1 cellular context compared by ENCODE assay signal in the genomic region with DNA sequence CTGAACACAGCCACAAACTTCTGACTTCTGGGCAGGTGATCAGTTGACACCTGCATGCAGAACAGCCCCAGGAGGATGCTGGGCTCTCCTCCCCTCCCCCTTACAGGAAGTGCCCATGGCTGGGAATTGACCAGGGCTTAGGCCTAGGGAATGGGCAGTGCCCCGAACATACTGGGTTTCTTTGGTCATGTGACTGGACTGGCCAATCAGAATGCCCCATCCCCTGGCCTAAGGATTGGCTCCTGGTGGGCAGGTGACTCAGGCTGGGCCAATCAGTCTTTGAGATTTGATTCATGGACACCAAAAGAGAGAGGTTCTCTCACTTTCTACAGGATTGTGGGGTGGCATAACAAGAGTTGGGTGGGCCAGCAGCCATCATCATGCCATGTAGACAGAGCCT.
TF ChIP-seq lines count a peak whose summit lies in the region.

No MANE protein-coding gene starts in this region.

TF ChIP-seq in SK-N-SH, 30 proteins besides CTCF, POLR2A, EP300 and RAD21 (continued from another document):
- TF ChIP-seq, protein P1, sequence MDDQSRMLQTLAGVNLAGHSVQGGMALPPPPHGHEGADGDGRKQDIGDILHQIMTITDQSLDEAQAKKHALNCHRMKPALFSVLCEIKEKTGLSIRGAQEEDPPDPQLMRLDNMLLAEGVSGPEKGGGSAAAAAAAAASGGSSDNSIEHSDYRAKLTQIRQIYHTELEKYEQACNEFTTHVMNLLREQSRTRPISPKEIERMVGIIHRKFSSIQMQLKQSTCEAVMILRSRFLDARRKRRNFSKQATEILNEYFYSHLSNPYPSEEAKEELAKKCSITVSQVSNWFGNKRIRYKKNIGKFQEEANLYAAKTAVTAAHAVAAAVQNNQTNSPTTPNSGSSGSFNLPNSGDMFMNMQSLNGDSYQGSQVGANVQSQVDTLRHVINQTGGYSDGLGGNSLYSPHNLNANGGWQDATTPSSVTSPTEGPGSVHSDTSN (IDR thresholded peaks at IDR 0.05), result no peak
TF ChIP-seq in SK-N-SH: peak in this region for 1.
